Comparison of ENCODE assay signal across 1 cellular context in genomic region chrX:24153796-24154189, GRCh38.
TF ChIP-seq lines count a peak whose summit lies in the region.

No MANE protein-coding gene starts in this region.

TF ChIP-seq in GM12878, 131 proteins besides CTCF, POLR2A, EP300 and RAD21 (continued from another document):
- TF ChIP-seq CUX1 (IDR thresholded peaks at IDR 0.05; ENCODE audit: insufficient replicate concordance, low read depth, low read length) = no peak
- TF ChIP-seq EED (IDR thresholded peaks at IDR 0.05; ENCODE audit: low read depth) = no peak
- no peak for TF ChIP-seq BHLHE40 (IDR thresholded peaks at IDR 0.05; ENCODE audit: borderline replicate concordance in 1 of 2, low read depth in 2 of 2, low read length in 1 of 2)
- TF ChIP-seq USF2 (IDR thresholded peaks at IDR 0.05; ENCODE audit: borderline replicate concordance, low read depth, low read length) = no peak
- TF ChIP-seq RAD51 (IDR thresholded peaks at IDR 0.05) = no peak
- TF ChIP-seq MEF2B (IDR thresholded peaks at IDR 0.05; ENCODE audit: partially characterized antibody, poor library complexity, severe bottlenecking) = no peak
- no peak for TF ChIP-seq FOXM1 (IDR thresholded peaks at IDR 0.05; ENCODE audit: low read depth, low read length)
- TF ChIP-seq IKZF2 (IDR thresholded peaks at IDR 0.05) = no peak
- TF ChIP-seq CEBPZ (IDR thresholded peaks at IDR 0.05; ENCODE audit: low read depth, low read length) = no peak
- TF ChIP-seq CREM (IDR thresholded peaks at IDR 0.05; ENCODE audit: low read depth) = no peak
